In genomic region chr3:147921044-147921443, GRCh38 we compare ENCODE assay signal across 26 cellular contexts.
DNase-seq lines count a peak whose midpoint lies in the region; TF ChIP-seq lines count a peak whose summit lies in the region.
"Had no signal": no experiment of that assay in that cellular context is flagged by ENCODE, and none has a peak within 500 bp of the region (broad histone marks: within the 10 kb centered on the region; RNA-seq: fewer than 3 reads in every experiment).

No MANE protein-coding gene starts in this region.

- H3K27ac ChIP-seq in mammary epithelial cell (ENCODE audit: insufficient read depth, low read depth, low read length), result no peak overlapping the region
- H3K27ac ChIP-seq in PC-9, result no peak overlapping the region
- H3K27ac ChIP-seq in A673 (ENCODE audit: low read depth, low read length, poor library complexity, severe bottlenecking), result no peak overlapping the region
- H3K27ac ChIP-seq: body of pancreas, coronary artery, prostate gland, uterus had no signal

- CTCF ChIA-PET in mammary epithelial cell (lab: Charles Lee; ENCODE audit: low non-redundant PET), result no interaction called here
- CTCF ChIA-PET in MCF 10A (lab: Yijun Ruan, JAX), result no interaction called here
- CTCF ChIA-PET in PC-9 (lab: Charles Lee), result no interaction called here
- CTCF ChIA-PET in activated naive CD4-positive, alpha-beta T cell treated with anti-CD3 and anti-CD28 coated beads, Interleukin-2, amount 10 ng/mL, durations not matched to agents 7 days and 5 days (lab: Charles Lee), result no interaction called here
- CTCF ChIA-PET in A673 (lab: Charles Lee), result no interaction called here

- H3K4me3 ChIP-seq in mammary epithelial cell (replicated peaks in 1 of 3; ENCODE audit: insufficient read depth in 1 of 3, low read depth in 2 of 3, low read length in 3 of 3) (no peak overlapping the region), PC-9 (no peak overlapping the region), A673 (ENCODE audit: low read depth, low read length, poor library complexity, severe bottlenecking) (no peak overlapping the region)
- H3K4me3 ChIP-seq: body of pancreas, coronary artery, prostate gland, uterus had no signal

- BruUV-seq in mammary epithelial cell (replicated peaks; lab: Mats Ljungman, UMichigan) (no TSS peak), MCF 10A (replicated peaks; lab: Mats Ljungman, UMichigan) (no TSS peak), PC-9 (replicated peaks; lab: Mats Ljungman, UMichigan) (no TSS peak), A673 (replicated peaks; lab: Mats Ljungman, UMichigan) (no TSS peak)

- intact Hi-C loops in mammary epithelial cell (cut with micrococcal nuclease), result no loop called here
- intact Hi-C loops in MCF 10A (cut with micrococcal nuclease), result no loop called here
- intact Hi-C loops in PC-9 (cut with micrococcal nuclease; ENCODE audit: unreplicated experiment), result no loop called here
- intact Hi-C loops in A673 (cut with micrococcal nuclease; ENCODE audit: unreplicated experiment), result no loop called here

- H3K4me1 Mint-ChIP-seq in MCF 10A (ENCODE audit: insufficient read depth, unreplicated experiment), result no peaks in the 10 kb centered on the region
- H3K4me1 Mint-ChIP-seq in activated naive CD4-positive, alpha-beta T cell treated with anti-CD3 and anti-CD28 coated beads, Interleukin-2, amount 10 ng/mL, durations not matched to agents 7 days and 5 days, result no peaks in the 10 kb centered on the region
- H3K4me1 Mint-ChIP-seq: CD4-positive, CD25-positive, alpha-beta regulatory T cell; memory B cell had no signal

- H3K79me2 ChIP-seq in mammary epithelial cell (ENCODE audit: insufficient read depth, low read length) (no peaks in the 10 kb centered on the region), PC-9 (ENCODE audit: low read depth) (no peaks in the 10 kb centered on the region)

- no peaks in the 10 kb centered on the region for H4K20me1 ChIP-seq in mammary epithelial cell (ENCODE audit: insufficient read depth, low read length)
- no peaks in the 10 kb centered on the region for H4K20me1 ChIP-seq in PC-9 (ENCODE audit: insufficient read depth)

- DNase-seq in mammary epithelial cell, result no peak
- no peak for DNase-seq in MCF 10A (ENCODE audit: unreplicated experiment)
- DNase-seq in PC-9, result no peak
- DNase-seq in fibroblast of the conjunctiva (ENCODE audit: low read depth), result peak; percentile 46
- DNase-seq in stromal cell of bone marrow (ENCODE audit: low read depth), result peak; percentile 59
- DNase-seq in activated naive CD4-positive, alpha-beta T cell treated with anti-CD3 and anti-CD28 coated beads, Interleukin-2, amount 10 ng/mL, durations not matched to agents 7 days and 5 days, result no peak
- no peak for DNase-seq in activated CD4-positive, CD25-positive, alpha-beta regulatory T cell treated with anti-CD3 and anti-CD28 coated beads, Interleukin-2, amount 50 U/mL, for 72 hours
- DNase-seq in A673 (ENCODE audit: low spot score), result no peak
- DNase-seq: 8988T; activated CD4-positive, alpha-beta T cell treated with anti-CD3 and anti-CD28 coated beads, Interleukin-2, amount 50 U/mL, for 48 hours; activated naive CD4-positive, alpha-beta T cell treated with Interleukin-2 at 50 U/mL for 16 hours; activated T-cell treated with anti-CD3 and anti-CD28 coated beads for 4 hours; body of pancreas; CD4-positive, CD25-positive, alpha-beta regulatory T cell; DMS153; kidney glomerular epithelial cell; NCI-H1436; NCI-H2171; NCI-H774; substantia nigra; T-helper 2 cell; uterus had no signal

- in situ Hi-C loops in mammary epithelial cell (cut with MboI; ENCODE audit: low sequenced_read_pairs in 2 of 2), result no loop called here

- H3K36me3 Mint-ChIP-seq in MCF 10A (ENCODE audit: insufficient read depth, unreplicated experiment), result no peaks in the 10 kb centered on the region
- H3K36me3 Mint-ChIP-seq in activated naive CD4-positive, alpha-beta T cell treated with anti-CD3 and anti-CD28 coated beads, Interleukin-2, amount 10 ng/mL, durations not matched to agents 7 days and 5 days, result no peaks in the 10 kb centered on the region
- H3K36me3 Mint-ChIP-seq: CD4-positive, CD25-positive, alpha-beta regulatory T cell; memory B cell had no signal

- peaks cover 5% of the 10 kb centered on the region for H3K4me1 ChIP-seq in mammary epithelial cell (ENCODE audit: insufficient read depth, low read length)
- no peaks in the 10 kb centered on the region for H3K4me1 ChIP-seq in PC-9 (replicated peaks; ENCODE audit: insufficient read depth)
- no peaks in the 10 kb centered on the region for H3K4me1 ChIP-seq in A673 (ENCODE audit: insufficient read depth, low read length, poor library complexity, severe bottlenecking)
- H3K4me1 ChIP-seq: body of pancreas, prostate gland, uterus had no signal

- H3K9ac ChIP-seq in mammary epithelial cell (ENCODE audit: insufficient read depth, low read length), result no peak overlapping the region

- no peaks in the 10 kb centered on the region for H3K9me3 ChIP-seq in mammary epithelial cell (replicated peaks; ENCODE audit: insufficient read depth, low read length)
- no peaks in the 10 kb centered on the region for H3K9me3 ChIP-seq in PC-9 (ENCODE audit: insufficient read depth, low read depth)
- H3K9me3 ChIP-seq in A673 (ENCODE audit: low read depth, low read length, poor library complexity, severe bottlenecking), result no peaks in the 10 kb centered on the region
- H3K9me3 ChIP-seq: body of pancreas, prostate gland, uterus had no signal

- TF ChIP-seq CTCF in mammary epithelial cell (conservative IDR thresholded peaks at IDR 0.05 in 1 of 2, IDR thresholded peaks at IDR 0.05 in 1 of 2; ENCODE audit: extremely low read depth in 1 of 2, insufficient read depth in 1 of 2, low read depth in 1 of 2, low read length in 2 of 2) (no peak), MCF 10A (IDR thresholded peaks at IDR 0.05; ENCODE audit: unreplicated experiment) (no peak), PC-9 (conservative IDR thresholded peaks at IDR 0.05) (no peak), A673 (conservative IDR thresholded peaks at IDR 0.05; ENCODE audit: low read depth, low read length) (no peak)

- H2AFZ ChIP-seq in mammary epithelial cell (ENCODE audit: low read depth, low read length), result peak overlapping the region; percentile 47
- peak overlapping the region; percentile 71 for H2AFZ ChIP-seq in PC-9

- H3F3A ChIP-seq in PC-9 (ENCODE audit: insufficient read depth, low read depth), result no peaks in the 10 kb centered on the region

- no peak overlapping the region for H3K4me3 Mint-ChIP-seq in MCF 10A (ENCODE audit: unreplicated experiment)
- H3K4me3 Mint-ChIP-seq in activated naive CD4-positive, alpha-beta T cell treated with anti-CD3 and anti-CD28 coated beads, Interleukin-2, amount 10 ng/mL, durations not matched to agents 7 days and 5 days, result no peak overlapping the region
- H3K4me3 Mint-ChIP-seq: CD4-positive, CD25-positive, alpha-beta regulatory T cell; memory B cell; natural killer cell treated with Interleukin-12 subunit alpha and Interleukin-12 subunit beta and Interleukin-15 and Interleukin-18, amount 100 ng/mL, for 72 hours had no signal

- H3K9me3 Mint-ChIP-seq in MCF 10A (ENCODE audit: unreplicated experiment), result no peaks in the 10 kb centered on the region
- peaks cover 2% of the 10 kb centered on the region for H3K9me3 Mint-ChIP-seq in activated naive CD4-positive, alpha-beta T cell treated with anti-CD3 and anti-CD28 coated beads, Interleukin-2, amount 10 ng/mL, durations not matched to agents 7 days and 5 days

- POLR2A ChIA-PET in MCF 10A (lab: Yijun Ruan, JAX), result no interaction called here
- POLR2A ChIA-PET in PC-9 (lab: Charles Lee; ENCODE audit: unreplicated experiment), result no interaction called here
- POLR2A ChIA-PET in A673 (lab: Charles Lee; ENCODE audit: low non-redundant PET), result no interaction called here

- dilution Hi-C loops in mammary epithelial cell (cut with HindIII; ENCODE audit: low sequenced_read_pairs), result no loop called here

- WGBS in mammary epithelial cell (ENCODE audit: low coverage, missing lambda C conversion rate), result 83% methylated on average over 2 of the region's 2 CpGs

- H3K9me2 ChIP-seq in PC-9 (ENCODE audit: insufficient read depth), result no peaks in the 10 kb centered on the region; the same call in 1 of the 2 replicates

- peaks cover 10% of the 10 kb centered on the region for H3K27me3 Mint-ChIP-seq in MCF 10A (ENCODE audit: insufficient read depth, unreplicated experiment)
- H3K27me3 Mint-ChIP-seq in activated naive CD4-positive, alpha-beta T cell treated with anti-CD3 and anti-CD28 coated beads, Interleukin-2, amount 10 ng/mL, durations not matched to agents 7 days and 5 days, result no peaks in the 10 kb centered on the region
- H3K27me3 Mint-ChIP-seq: CD4-positive, CD25-positive, alpha-beta regulatory T cell; memory B cell; natural killer cell treated with Interleukin-12 subunit alpha and Interleukin-12 subunit beta and Interleukin-15 and Interleukin-18, amount 100 ng/mL, for 72 hours had no signal

- H3K36me3 ChIP-seq in mammary epithelial cell (ENCODE audit: insufficient read depth, low read length) (no peaks in the 10 kb centered on the region), PC-9 (ENCODE audit: low read depth) (no peaks in the 10 kb centered on the region), A673 (ENCODE audit: insufficient read depth, low read length, poor library complexity, severe bottlenecking) (no peaks in the 10 kb centered on the region)
- H3K36me3 ChIP-seq: prostate gland, uterus had no signal

- H3K27me3 ChIP-seq in mammary epithelial cell (ENCODE audit: insufficient read depth, low read length), result no peaks in the 10 kb centered on the region
- H3K27me3 ChIP-seq in PC-9 (ENCODE audit: insufficient read depth, low read depth), result no peaks in the 10 kb centered on the region
- no peaks in the 10 kb centered on the region for H3K27me3 ChIP-seq in A673 (replicated peaks; ENCODE audit: insufficient read depth, low read depth, low read length, poor library complexity)
- H3K27me3 ChIP-seq: body of pancreas, uterus had no signal

- no peak overlapping the region for H3K27ac Mint-ChIP-seq in MCF 10A (ENCODE audit: low read depth, unreplicated experiment)
- H3K27ac Mint-ChIP-seq in activated naive CD4-positive, alpha-beta T cell treated with anti-CD3 and anti-CD28 coated beads, Interleukin-2, amount 10 ng/mL, durations not matched to agents 7 days and 5 days, result no peak overlapping the region
- H3K27ac Mint-ChIP-seq: CD4-positive, CD25-positive, alpha-beta regulatory T cell; memory B cell; natural killer cell treated with Interleukin-12 subunit alpha and Interleukin-12 subunit beta and Interleukin-15 and Interleukin-18, amount 100 ng/mL, for 72 hours had no signal

- H3K4me2 ChIP-seq in mammary epithelial cell (ENCODE audit: insufficient read depth, low read depth, low read length) (no peak overlapping the region), PC-9 (0 out of 2 replicates have a peak overlapping the region, but pooled peaks have one; percentile 7)

Comparison
In these comparisons a context has a peak if more than half of its experiments do, and no peak if none do; other contexts are left out.
1. DNase-seq: peak in fibroblast of the conjunctiva (single experiment) and stromal cell of bone marrow (single experiment); none in mammary epithelial cell (single experiment), MCF 10A (single experiment), PC-9 (0 of 2), activated naive CD4-positive, alpha-beta T cell treated with anti-CD3 and anti-CD28 coated beads, Interleukin-2, amount 10 ng/mL, durations not matched to agents 7 days and 5 days (single experiment), activated CD4-positive, CD25-positive, alpha-beta regulatory T cell treated with anti-CD3 and anti-CD28 coated beads, Interleukin-2, amount 50 U/mL, for 72 hours (single experiment) and A673 (single experiment).